In the genomic region with DNA sequence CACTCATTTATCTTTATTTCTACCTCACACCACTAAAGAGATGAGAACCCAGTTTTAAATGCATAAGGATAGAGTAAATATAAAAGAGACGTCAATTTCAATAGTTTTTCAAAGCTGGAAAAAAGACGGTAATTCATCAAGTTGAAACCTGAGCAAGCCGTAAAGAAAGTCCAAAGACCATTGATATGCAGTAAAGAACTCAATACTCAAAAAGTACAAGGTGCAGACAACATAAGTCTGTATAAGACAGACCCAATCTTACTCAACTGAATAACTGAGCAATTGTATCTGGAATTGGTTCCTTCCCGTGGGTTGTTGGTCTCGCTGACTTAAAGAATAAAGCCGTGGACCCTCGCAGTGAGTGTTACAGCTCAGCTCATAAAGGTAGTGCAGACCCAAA, we compare ENCODE assay signal across 29 cellular contexts.
"Had no signal": no experiment of that assay in that cellular context is flagged by ENCODE, and none has a peak within 500 bp of the region (broad histone marks: within the 10 kb centered on the region; RNA-seq: fewer than 3 reads in every experiment).

No MANE protein-coding gene starts in this region.

- H3K9me3 Mint-ChIP-seq: stimulated activated effector memory CD8-positive, alpha-beta T cell treated with anti-CD3 and anti-CD28 coated beads, Interleukin-12 subunit alpha, Interleukin-12 subunit beta, amount 100 ng/mL, for 72 hours; stimulated activated memory B cell treated with anti-CD40 and anti-IgM and Interleukin-4, amounts not matched to agents 10 μg/mL and 1 μg/mL and 100 μg/mL, for 72 hours; stimulated activated naive B cell treated with anti-CD40 and anti-IgM and Interleukin-4, amounts not matched to agents 10 μg/mL and 1 μg/mL and 100 μg/mL, for 72 hours; stimulated activated naive CD8-positive, alpha-beta T cell treated with anti-CD3 and anti-CD28 coated beads, Interleukin-15, amount 100 ng/mL, for 72 hours; stimulated activated naive CD8-positive, alpha-beta T cell treated with anti-CD3 and anti-CD28 coated beads, Interleukin-15, Interleukin-2, amounts not matched to agents 100 ng/mL and 50 ng/mL, for 24 hours; type B pancreatic cell had no signal

- H3K27ac ChIP-seq: stomach, suprapubic skin, testis, thoracic aorta, thyroid gland, tibial artery, tibial nerve, transverse colon, upper lobe of left lung, upper lobe of right lung, uterus, vagina had no signal

- FAIRE-seq: urothelium cell line had no signal

- H3K27me3 Mint-ChIP-seq: stimulated activated memory B cell treated with anti-CD40 and anti-IgM and Interleukin-4, amounts not matched to agents 10 μg/mL and 1 μg/mL and 100 μg/mL, for 72 hours; stimulated activated naive B cell treated with anti-CD40 and anti-IgM and Interleukin-4, amounts not matched to agents 10 μg/mL and 1 μg/mL and 100 μg/mL, for 72 hours; stimulated activated naive CD8-positive, alpha-beta T cell treated with anti-CD3 and anti-CD28 coated beads, Interleukin-15, amount 100 ng/mL, for 72 hours; stimulated activated naive CD8-positive, alpha-beta T cell treated with anti-CD3 and anti-CD28 coated beads, Interleukin-15, Interleukin-2, amounts not matched to agents 100 ng/mL and 50 ng/mL, for 24 hours; type B pancreatic cell had no signal

- H3K4me1 ChIP-seq: suprapubic skin, testis, thyroid gland, upper lobe of right lung, uterus had no signal

- H3K27me3 ChIP-seq: stomach, suprapubic skin, testis, thyroid gland, tibial artery, tibial nerve, transverse colon, upper lobe of left lung, upper lobe of right lung, uterus, vagina had no signal

- H3K9me3 ChIP-seq: stomach, suprapubic skin, testis, thoracic aorta, thyroid gland, tibial artery, tibial nerve, transverse colon, upper lobe of left lung, upper lobe of right lung, uterus, vagina had no signal

- H3K36me3 ChIP-seq: stomach, suprapubic skin, thoracic aorta, thyroid gland, tibial artery, transverse colon, upper lobe of left lung, upper lobe of right lung had no signal

- DNase-seq: stimulated activated CD4-positive, alpha-beta T cell treated with anti-CD3 and anti-CD28 coated beads, Interleukin-2, amount 100 ng/mL, for 48 hours; stimulated activated CD4-positive, alpha-beta T cell treated with anti-CD3 and anti-CD28 coated beads, Interleukin-4, amount 100 ng/mL, for 1 hour; stimulated activated CD4-positive, alpha-beta T cell treated with anti-CD3 and anti-CD28 coated beads, Interleukin-4, amount 100 ng/mL, for 24 hours; stimulated activated CD4-positive, alpha-beta T cell treated with anti-CD3 and anti-CD28 coated beads, Interleukin-4, amount 100 ng/mL, for 4 hours; stimulated activated CD8-positive, alpha-beta memory T cell treated with anti-CD3 and anti-CD28 coated beads, Interleukin-4, amount 100 ng/mL, for 48 hours; stimulated activated naive B cell treated with anti-CD40 and anti-IgM and Interleukin-4, amounts not matched to agents 10 μg/mL and 1 μg/mL and 100 μg/mL, for 72 hours; stimulated activated naive CD4-positive, alpha-beta T cell; stimulated activated naive CD4-positive, alpha-beta T cell treated with Interleukin-2 at 50 U/mL for 16 hours; stimulated activated naive CD8-positive, alpha-beta T cell treated with anti-CD3 and anti-CD28 coated beads, Interleukin-15, amount 100 ng/mL, for 72 hours; stimulated activated naive CD8-positive, alpha-beta T cell treated with anti-CD3 and anti-CD28 coated beads, Interleukin-15, Interleukin-2, amounts not matched to agents 100 U/mL and 50 U/mL, for 24 hours; stomach; substantia nigra; thyroid gland; tibial artery; transverse colon; trophoblast cell; upper lobe of left lung; upper lobe of right lung; uterus had no signal

- H3K4me3 Mint-ChIP-seq: stimulated activated effector memory CD8-positive, alpha-beta T cell treated with anti-CD3 and anti-CD28 coated beads, Interleukin-12 subunit alpha, Interleukin-12 subunit beta, amount 100 ng/mL, for 72 hours; stimulated activated memory B cell treated with anti-CD40 and anti-IgM and Interleukin-4, amounts not matched to agents 10 μg/mL and 1 μg/mL and 100 μg/mL, for 72 hours; stimulated activated naive B cell treated with anti-CD40 and anti-IgM and Interleukin-4, amounts not matched to agents 10 μg/mL and 1 μg/mL and 100 μg/mL, for 72 hours; stimulated activated naive CD8-positive, alpha-beta T cell treated with anti-CD3 and anti-CD28 coated beads, Interleukin-15, amount 100 ng/mL, for 72 hours; stimulated activated naive CD8-positive, alpha-beta T cell treated with anti-CD3 and anti-CD28 coated beads, Interleukin-15, Interleukin-2, amounts not matched to agents 100 ng/mL and 50 ng/mL, for 24 hours; type B pancreatic cell had no signal

- H3K4me1 Mint-ChIP-seq: stimulated activated memory B cell treated with anti-CD40 and anti-IgM and Interleukin-4, amounts not matched to agents 10 μg/mL and 1 μg/mL and 100 μg/mL, for 72 hours had no signal

- H3K27ac Mint-ChIP-seq: stimulated activated effector memory CD8-positive, alpha-beta T cell treated with anti-CD3 and anti-CD28 coated beads, Interleukin-12 subunit alpha, Interleukin-12 subunit beta, amount 100 ng/mL, for 72 hours; stimulated activated memory B cell treated with anti-CD40 and anti-IgM and Interleukin-4, amounts not matched to agents 10 μg/mL and 1 μg/mL and 100 μg/mL, for 72 hours; stimulated activated naive B cell treated with anti-CD40 and anti-IgM and Interleukin-4, amounts not matched to agents 10 μg/mL and 1 μg/mL and 100 μg/mL, for 72 hours; stimulated activated naive CD8-positive, alpha-beta T cell treated with anti-CD3 and anti-CD28 coated beads, Interleukin-15, amount 100 ng/mL, for 72 hours; stimulated activated naive CD8-positive, alpha-beta T cell treated with anti-CD3 and anti-CD28 coated beads, Interleukin-15, Interleukin-2, amounts not matched to agents 100 ng/mL and 50 ng/mL, for 24 hours; type B pancreatic cell had no signal

- H3K4me3 ChIP-seq: stomach, suprapubic skin, testis, thoracic aorta, thyroid gland, tibial artery, tibial nerve, transverse colon, upper lobe of left lung, upper lobe of right lung, uterus, vagina had no signal

- H3K36me3 Mint-ChIP-seq: stimulated activated effector memory CD8-positive, alpha-beta T cell treated with anti-CD3 and anti-CD28 coated beads, Interleukin-12 subunit alpha, Interleukin-12 subunit beta, amount 100 ng/mL, for 72 hours had no signal

- ATAC-seq: stimulated activated effector memory CD8-positive, alpha-beta T cell treated with anti-CD3 and anti-CD28 coated beads, Interleukin-12 subunit alpha, Interleukin-12 subunit beta, amount 100 ng/mL, for 72 hours; stimulated activated memory B cell treated with anti-CD40 and anti-IgM and Interleukin-4, amounts not matched to agents 10 μg/mL and 1 μg/mL and 100 μg/mL, for 72 hours; stimulated activated naive B cell treated with anti-CD40 and anti-IgM and Interleukin-4, amounts not matched to agents 10 μg/mL and 1 μg/mL and 100 μg/mL, for 72 hours; stimulated activated naive CD8-positive, alpha-beta T cell treated with anti-CD3 and anti-CD28 coated beads, Interleukin-15, amount 100 ng/mL, for 72 hours; stimulated activated naive CD8-positive, alpha-beta T cell treated with anti-CD3 and anti-CD28 coated beads, Interleukin-15, Interleukin-2, amounts not matched to agents 100 U/mL and 50 U/mL, for 24 hours; upper lobe of right lung had no signal
